Comparison of ENCODE assay signal across 25 cellular contexts in genomic region chr4:131013226-131013625, GRCh38.
DNase-seq lines count a peak whose midpoint lies in the region; ATAC-seq, FAIRE-seq and TF ChIP-seq lines count a peak whose summit lies in the region.
"Had no signal": no experiment of that assay in that cellular context is flagged by ENCODE, and none has a peak within 500 bp of the region (broad histone marks: within the 10 kb centered on the region; RNA-seq: fewer than 3 reads in every experiment).

No MANE protein-coding gene starts in this region.

- H4K20me1 ChIP-seq in SK-N-SH (ENCODE audit: insufficient read depth): no peaks in the 10 kb centered on the region
- H4K20me1 ChIP-seq: BLaER1 had no signal

- H3K4me3 Mint-ChIP-seq in WTC11: no peak overlapping the region
- H3K4me3 Mint-ChIP-seq: CD14-positive monocyte; CD4-positive, alpha-beta memory T cell; CD8-positive, alpha-beta memory T cell had no signal

- no peak overlapping the region for H4K5ac ChIP-seq in mesendoderm (ENCODE audit: low read length)

- peaks cover 8% of the 10 kb centered on the region for H3K27me3 Mint-ChIP-seq in WTC11 (ENCODE audit: low read depth)
- H3K27me3 Mint-ChIP-seq: CD4-positive, alpha-beta memory T cell; CD4-positive, CD25-positive, alpha-beta regulatory T cell; CD8-positive, alpha-beta memory T cell had no signal

- H3K18ac ChIP-seq in mesendoderm (ENCODE audit: low read length): no peak overlapping the region

- no peak overlapping the region for H2BK15ac ChIP-seq in mesendoderm (replicated peaks; ENCODE audit: low read depth)

- H2BK5ac ChIP-seq in mesendoderm (ENCODE audit: low read length): no peak overlapping the region

- H3K27me3 ChIP-seq in mesendoderm (ENCODE audit: insufficient read depth, low read length, poor library complexity) (no peaks in the 10 kb centered on the region), SK-N-SH (ENCODE audit: insufficient read depth) (no peaks in the 10 kb centered on the region)
- H3K27me3 ChIP-seq: BE2C, BLaER1 had no signal

- ATAC-seq in WTC11: peak; percentile 36; the same call in 1 of the 2 replicates
- ATAC-seq: GM12878 had no signal

- H3K27ac ChIP-seq in mesendoderm (ENCODE audit: low read depth, low read length) (no peak overlapping the region), SK-N-SH (ENCODE audit: low read depth in 2 of 2, low read length in 1 of 2) (no peak overlapping the region)
- H3K27ac ChIP-seq: 22Rv1, BLaER1 had no signal

- peaks cover 2% of the 10 kb centered on the region for H3K4me1 ChIP-seq in mesendoderm (ENCODE audit: control insufficient read depth, low read depth, low read length)
- no peaks in the 10 kb centered on the region for H3K4me1 ChIP-seq in SK-N-SH (ENCODE audit: control insufficient read depth in 1 of 2, insufficient read depth in 2 of 2, low read depth in 1 of 2, low read length in 1 of 2)
- H3K4me1 ChIP-seq: BE2C, BLaER1 had no signal

- no CpG with 5 or more reads among the region's 1 CpG for WGBS in mesendoderm (ENCODE audit: extremely low coverage, insufficient coverage, low lambda C conversion rate)
- WGBS in SK-N-SH (ENCODE audit: low lambda C conversion rate): 8% methylated on average over 1 of the region's 1 CpG

- peak; percentile 54 for FAIRE-seq in A204.1 (lab: Jason Lieb, UNC)
- FAIRE-seq: GM12878, GM12892, GM18507 had no signal

- H3K36me3 ChIP-seq in mesendoderm (ENCODE audit: control insufficient read depth, insufficient read depth, low read length) (no peaks in the 10 kb centered on the region), SK-N-SH (replicated peaks in 1 of 2; ENCODE audit: control insufficient read depth in 1 of 2, insufficient read depth in 2 of 2, low read length in 1 of 2) (no peaks in the 10 kb centered on the region)
- H3K36me3 ChIP-seq: BE2C, BLaER1 had no signal

- H3K79me2 ChIP-seq in mesendoderm (ENCODE audit: control insufficient read depth, insufficient read depth, low read length) (no peaks in the 10 kb centered on the region), SK-N-SH (ENCODE audit: insufficient read depth) (no peaks in the 10 kb centered on the region)

- H3K9me3 ChIP-seq in SK-N-SH: no peaks in the 10 kb centered on the region
- H3K9me3 ChIP-seq: BE2C had no signal

- no peak overlapping the region for H2AK5ac ChIP-seq in mesendoderm (ENCODE audit: low read length)

- H3K56ac ChIP-seq in mesendoderm (ENCODE audit: low read length): no peak overlapping the region

- POLR2A ChIA-PET in WTC11 (lab: Charles Lee): no interaction called here
- POLR2A ChIA-PET in SK-N-SH (lab: Yijun Ruan, JAX): no interaction called here

- H3K9me2 ChIP-seq in SK-N-SH: no peaks in the 10 kb centered on the region

- H3K4me3 ChIP-seq in mesendoderm (ENCODE audit: low read length) (no peak overlapping the region), SK-N-SH (ENCODE audit: low read depth in 2 of 2, low read length in 1 of 2) (no peak overlapping the region)
- H3K4me3 ChIP-seq: BLaER1, GM12878 had no signal

- no peak for TF ChIP-seq RAD21 in SK-N-SH (IDR thresholded peaks at IDR 0.05; ENCODE audit: low read length)

- peaks cover 12% of the 10 kb centered on the region for H3K4me1 Mint-ChIP-seq in WTC11
- H3K4me1 Mint-ChIP-seq: CD14-positive monocyte; CD4-positive, alpha-beta memory T cell; CD4-positive, CD25-positive, alpha-beta regulatory T cell; CD8-positive, alpha-beta memory T cell had no signal

- no peak overlapping the region for H3K4me2 ChIP-seq in mesendoderm (ENCODE audit: low read length)
- H3K4me2 ChIP-seq in SK-N-SH: no peak overlapping the region
- H3K4me2 ChIP-seq: BLaER1 had no signal

- H4K8ac ChIP-seq in mesendoderm (ENCODE audit: low read depth, low read length): no peak overlapping the region

- no peak for TF ChIP-seq CTCF in WTC11 (IDR thresholded peaks at IDR 0.05)
- TF ChIP-seq CTCF in SK-N-SH (IDR thresholded peaks at IDR 0.05): no peak

- H3K4ac ChIP-seq in mesendoderm (ENCODE audit: low read depth, low read length): no peak overlapping the region

- no peak overlapping the region; the same call in 1 of the 2 replicates for H3K27ac Mint-ChIP-seq in WTC11
- H3K27ac Mint-ChIP-seq: CD14-positive monocyte; CD4-positive, alpha-beta memory T cell; CD4-positive, CD25-positive, alpha-beta regulatory T cell; CD8-positive, alpha-beta memory T cell had no signal

- H3K9ac ChIP-seq in mesendoderm (ENCODE audit: low read length) (no peak overlapping the region), SK-N-SH (no peak overlapping the region)
- H3K9ac ChIP-seq: BLaER1 had no signal

- CTCF ChIA-PET in WTC11 (lab: Charles Lee): no interaction called here
- CTCF ChIA-PET in SK-N-SH (lab: Yijun Ruan, JAX): no interaction called here

- H3K36me3 Mint-ChIP-seq in WTC11: no peaks in the 10 kb centered on the region
- H3K36me3 Mint-ChIP-seq: CD14-positive monocyte; CD4-positive, alpha-beta memory T cell; CD4-positive, CD25-positive, alpha-beta regulatory T cell; CD8-positive, alpha-beta memory T cell had no signal

- H3K79me1 ChIP-seq in mesendoderm (ENCODE audit: low read length): no peaks in the 10 kb centered on the region

- no peak for TF ChIP-seq EP300 in SK-N-SH (IDR thresholded peaks at IDR 0.05; ENCODE audit: borderline replicate concordance in 1 of 2, low read depth in 1 of 2, low read length in 1 of 2)

- H2BK120ac ChIP-seq in mesendoderm (ENCODE audit: low read depth, low read length): no peak overlapping the region

- peaks cover 6% of the 10 kb centered on the region; the same call in 1 of the 2 replicates for H3K9me3 Mint-ChIP-seq in WTC11

- no peak overlapping the region for H2AFZ ChIP-seq in SK-N-SH (ENCODE audit: low read depth)

- H3K23ac ChIP-seq in mesendoderm (ENCODE audit: low read length): no peak overlapping the region

- DNase-seq in WTC11 (ENCODE audit: low spot score) (no peak), mesendoderm (peak; percentile 67), SK-N-SH (no peak)
- DNase-seq in activated effector memory CD4-positive, alpha-beta T cell treated with anti-CD3 and anti-CD28 coated beads, Interleukin-2, amount 50 U/mL, for 16 hours: no peak
- DNase-seq: ACHN; BE2C; C1 segment of cervical spinal cord; CD4-positive, alpha-beta memory T cell; CD4-positive, CD25-positive, alpha-beta regulatory T cell; CD8-positive, alpha-beta memory T cell; COR-L47; DMS 273 treated with DMSO at 0.1 percent for 48 hours; DMS153; DMS53; DMS79; DND-41; EL; GDM1 had no signal

- H3F3A ChIP-seq in SK-N-SH (replicated peaks; ENCODE audit: insufficient read depth): no peaks in the 10 kb centered on the region

TF ChIP-seq in WTC11, 78 proteins besides CTCF, POLR2A, EP300 and RAD21:
- TF ChIP-seq NR3C1 (CRISPR knock-in tag; conservative IDR thresholded peaks at IDR 0.05; ENCODE audit: low read depth): no peak
- TF ChIP-seq NR1H2 (CRISPR knock-in tag; IDR thresholded peaks at IDR 0.05): no peak
- TF ChIP-seq AR (CRISPR knock-in tag; IDR thresholded peaks at IDR 0.05): no peak
- TF ChIP-seq ETV6 (CRISPR knock-in tag; IDR thresholded peaks at IDR 0.05): no peak
TF ChIP-seq in WTC11: peak in this region for 0.

TF ChIP-seq in SK-N-SH, 30 proteins besides CTCF, POLR2A, EP300 and RAD21 (continues in another document):
- TF ChIP-seq ZBTB33 (IDR thresholded peaks at IDR 0.05; ENCODE audit: borderline replicate concordance, low read depth) (no peak), GATA2 (CRISPR knock-in tag; IDR thresholded peaks at IDR 0.05) (no peak), MEF2A (IDR thresholded peaks at IDR 0.05; ENCODE audit: borderline replicate concordance, low read depth) (no peak), IRF3 (IDR thresholded peaks at IDR 0.05; ENCODE audit: low read depth, low read length) (no peak), NFIC (IDR thresholded peaks at IDR 0.05; ENCODE audit: borderline replicate concordance) (no peak), EZH2phosphoT487 (IDR thresholded peaks at IDR 0.05; ENCODE audit: borderline replicate concordance, low read depth) (no peak), NRF1 (IDR thresholded peaks at IDR 0.05; ENCODE audit: low read depth, low read length) (no peak)
